8 cellular contexts compared by ENCODE assay signal in genomic region chr16:68244481-68244902, GRCh38. TPM values are rescaled to one million over a fixed set of nuclear protein-coding genes. Genes with fewer than 3 reads are reported as not detected.
DNase-seq lines count a peak whose midpoint lies in the region; ATAC-seq and TF ChIP-seq lines count a peak whose summit lies in the region.

No MANE protein-coding gene starts in this region.

- intact Hi-C loops in A673 (cut with micrococcal nuclease; ENCODE audit: unreplicated experiment) (no loop called here), MCF 10A (cut with micrococcal nuclease) (no loop called here)

- peaks cover 7% of the 10 kb centered on the region for H3K36me3 Mint-ChIP-seq in MCF 10A (ENCODE audit: insufficient read depth, unreplicated experiment)

- peak; percentile 7 for ATAC-seq in HG02840 (IDR thresholded peaks at IDR 0.05; ENCODE audit: low FRiP score, unreplicated experiment)
- no peak for ATAC-seq in HG03039 (IDR thresholded peaks at IDR 0.05; ENCODE audit: unreplicated experiment)

- TF ChIP-seq CTCF in A673 (conservative IDR thresholded peaks at IDR 0.05; ENCODE audit: low read depth, low read length) (no peak), MCF 10A (IDR thresholded peaks at IDR 0.05; ENCODE audit: unreplicated experiment) (no peak)

- H3K4me1 ChIP-seq in A673 (ENCODE audit: insufficient read depth, low read length, poor library complexity, severe bottlenecking) (peaks cover 6% of the 10 kb centered on the region), mucosa of rectum (ENCODE audit: control insufficient read depth in 2 of 2, insufficient read depth in 2 of 2, low read length in 2 of 2) (peaks cover 23 to 31% of the 10 kb centered on the region in 2 donors)

- peak overlapping the region; percentile 83 for H3K4me3 Mint-ChIP-seq in MCF 10A (ENCODE audit: unreplicated experiment)

- H3K9me3 ChIP-seq in A673 (ENCODE audit: low read depth, low read length, poor library complexity, severe bottlenecking) (no peaks in the 10 kb centered on the region), mucosa of rectum (ENCODE audit: control insufficient read depth in 2 of 2, low read length in 2 of 2) (no peaks in the 10 kb centered on the region)

- peaks cover 9% of the 10 kb centered on the region for H3K4me1 Mint-ChIP-seq in MCF 10A (ENCODE audit: insufficient read depth, unreplicated experiment)

- peak overlapping the region; percentile 89 to 90 for H3K9ac ChIP-seq in mucosa of rectum (ENCODE audit: low read depth in 1 of 2, low read length in 2 of 2)

- BruUV-seq in A673 (replicated peaks; lab: Mats Ljungman, UMichigan) (no TSS peak), MCF 10A (replicated peaks; lab: Mats Ljungman, UMichigan) (no TSS peak)

- POLR2A ChIA-PET in A673 (lab: Charles Lee; ENCODE audit: low non-redundant PET) (no interaction called here), MCF 10A (lab: Yijun Ruan, JAX) (interaction anchor here (1.1 to 3.3 kb wide), 6 partner anchors 9 to 66 kb away, joined by 5 to 30 read pairs (median 14); partner anchors contain the start of genes ESRP2, PRMT7, SLC7A6 and SLC7A6OS)

- H3K27ac ChIP-seq in A673 (ENCODE audit: low read depth, low read length, poor library complexity, severe bottlenecking) (peak overlapping the region; percentile 33), mucosa of rectum (ENCODE audit: low read depth in 2 of 2, low read length in 2 of 2) (peak overlapping the region; percentile 19 to 42)

- DNase-seq in A673 (ENCODE audit: low spot score): no peak
- DNase-seq in MCF 10A (ENCODE audit: unreplicated experiment): no peak
- no peak for DNase-seq in cerebellar nuclear complex (lab: John Stamatoyannopoulos, UW)
- no peak for DNase-seq in OCI-M2 (lab: John Stamatoyannopoulos, UW; ENCODE audit: unreplicated experiment)
- no peak for DNase-seq in amniotic stem cell (lab: John Stamatoyannopoulos, UW)

- H3K4me3 ChIP-seq in A673 (ENCODE audit: low read depth, low read length, poor library complexity, severe bottlenecking): peak overlapping the region; percentile 89
- H3K4me3 ChIP-seq in mucosa of rectum (ENCODE audit: low read length in 2 of 2): peak overlapping the region; percentile 85 to 98

- H3K27me3 ChIP-seq in A673 (replicated peaks; ENCODE audit: insufficient read depth, low read depth, low read length, poor library complexity): no peaks in the 10 kb centered on the region
- H3K27me3 ChIP-seq in mucosa of rectum (ENCODE audit: control insufficient read depth in 2 of 2, insufficient read depth in 2 of 2, low read length in 2 of 2): no peaks in the 10 kb centered on the region

- no peaks in the 10 kb centered on the region for H3K27me3 Mint-ChIP-seq in MCF 10A (ENCODE audit: insufficient read depth, unreplicated experiment)

- CTCF ChIA-PET in A673 (lab: Charles Lee): interaction anchor here (1.0 kb wide), 1 partner anchor 194 kb away, joined by 3 read pairs; no protein-coding TSS in a partner anchor
- CTCF ChIA-PET in MCF 10A (lab: Yijun Ruan, JAX): interaction anchor here (0.5 to 5.5 kb wide), 5 partner anchors 17 to 817 kb away, joined by 3 to 36 read pairs (median 5); no protein-coding TSS in a partner anchor

- no peaks in the 10 kb centered on the region for H3K9me3 Mint-ChIP-seq in MCF 10A (ENCODE audit: unreplicated experiment)

- H3K36me3 ChIP-seq in A673 (ENCODE audit: insufficient read depth, low read length, poor library complexity, severe bottlenecking) (no peaks in the 10 kb centered on the region), mucosa of rectum (ENCODE audit: control insufficient read depth in 2 of 2, insufficient read depth in 2 of 2, low read length in 2 of 2) (no peaks in the 10 kb centered on the region)

- H3K27ac Mint-ChIP-seq in MCF 10A (ENCODE audit: low read depth, unreplicated experiment): peak overlapping the region; percentile 16

RNA-seq across cellular contexts. Expression of gene PLA2G15, which starts 0.7 kb away (rescaled TPM):
- total RNA-seq in A673 (2021) (6.8 and 8.1 TPM in 2 replicates), MCF 10A (2022) (4.6 and 6.4 TPM in 2 replicates)

RNA-seq across cellular contexts. Expression of gene ESRP2, which starts 8.6 kb away (rescaled TPM):
- total RNA-seq in A673 (2021) (0.19 and 0.35 TPM in 2 replicates), MCF 10A (2022) (42.7 and 48.8 TPM in 2 replicates)

RNA-seq across cellular contexts. Expression of gene SLC7A6, which starts 19.8 kb away (rescaled TPM):
- total RNA-seq in A673 (2021) (43.6 and 58.7 TPM in 2 replicates), MCF 10A (2022) (45.3 and 61.0 TPM in 2 replicates)

Comparison
In these comparisons a context has a peak if more than half of its experiments do, and no peak if none do; other contexts are left out.
1. RNA of gene ESRP2, which starts 8.6 kb away (total RNA-seq): 42.7 to 48.8 TPM in MCF 10A; 0.19 to 0.35 TPM in A673; every median in the first group is over 10 times any median in the second.